Comparison of ENCODE assay signal across 7 cellular contexts in the genomic region with DNA sequence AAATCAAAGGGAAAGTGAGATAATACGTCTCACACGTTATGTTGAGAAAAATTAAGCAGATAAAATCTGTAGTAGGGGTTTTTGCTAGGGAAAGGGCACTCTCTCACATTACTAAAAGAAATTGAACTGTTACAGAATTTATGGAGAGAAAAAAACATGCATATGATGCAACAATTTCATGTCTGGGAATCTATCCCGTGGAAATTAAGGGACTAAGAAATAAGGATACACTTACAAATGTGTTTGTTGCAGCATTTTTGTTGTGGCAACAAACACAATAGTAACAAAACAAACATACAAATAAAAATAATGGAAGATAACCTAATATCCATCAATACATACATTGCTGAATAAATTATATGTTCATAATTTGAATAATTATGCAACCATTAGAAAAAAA.
"Had no signal": no experiment of that assay in that cellular context is flagged by ENCODE, and none has a peak within 500 bp of the region (broad histone marks: within the 10 kb centered on the region; RNA-seq: fewer than 3 reads in every experiment).

No MANE protein-coding gene starts in this region.

- H3K27ac Mint-ChIP-seq: IgD-negative memory B cell had no signal

- ATAC-seq: HepG2 had no signal

- H3K27ac ChIP-seq: HL-60, KMS-11 had no signal

- H3K4me2 ChIP-seq: KMS-11 had no signal

- H3K4me3 Mint-ChIP-seq: IgD-negative memory B cell had no signal

- H3K9ac ChIP-seq: KMS-11 had no signal

- DNase-seq: KBM-7, KG1 had no signal

- FAIRE-seq: HepG2, HTR-8/SVneo had no signal
